Comparison of ENCODE assay signal across 18 cellular contexts in genomic region chr7:85525661-85526060, GRCh38.
"Had no signal": no experiment of that assay in that cellular context is flagged by ENCODE, and none has a peak within 500 bp of the region (broad histone marks: within the 10 kb centered on the region; RNA-seq: fewer than 3 reads in every experiment).

No MANE protein-coding gene starts in this region.

- H3K27ac ChIP-seq: HL-60, RWPE1 had no signal

- DNase-seq: KBM-7, NCI-H1092, NCI-H1105 treated with DMSO at 0.1 percent for 48 hours, NCI-H1417 treated with DMSO at 0.1 percent for 48 hours, NCI-H146, NCI-H1694 treated with DMSO at 0.1 percent for 48 hours, NCI-H1930, NCI-H2081, NCI-H2171, NCI-H226, NCI-H446, NCI-H510A, NCI-H524 treated with DMSO at 0.1 percent for 48 hours, NCI-H774, SHP77 had no signal

- ATAC-seq: Panc1 had no signal
